37 cellular contexts compared by ENCODE assay signal in genomic region chr16:57699899-57700298, GRCh38. TPM values are rescaled to one million over a fixed set of nuclear protein-coding genes. Genes with fewer than 3 reads are reported as not detected.
"Had no signal": no experiment of that assay in that cellular context is flagged by ENCODE, and none has a peak within 500 bp of the region (broad histone marks: within the 10 kb centered on the region; RNA-seq: fewer than 3 reads in every experiment).

No MANE protein-coding gene starts in this region.

- DNase-seq: activated B cell treated with CpG ODN at 0.5 μM for 24 hours; activated CD4-positive, alpha-beta memory T cell treated with anti-CD3 and anti-CD28 coated beads for 36 hours; activated CD4-positive, alpha-beta T cell treated with anti-CD3 and anti-CD28 coated beads for 4 hours; activated CD4-positive, alpha-beta T cell treated with anti-CD3 and anti-CD28 coated beads, Interleukin-2, amount 50 U/mL, for 1 hour; activated CD4-positive, CD25-positive, alpha-beta regulatory T cell treated with anti-CD3 and anti-CD28 coated beads, Interleukin-2, amount 50 U/mL, for 72 hours; activated CD8-positive, alpha-beta memory T cell treated with anti-CD3 and anti-CD28 coated beads, Interleukin-2, amount 50 U/mL, for 4 hours; activated effector memory CD4-positive, alpha-beta T cell treated with anti-CD3 and anti-CD28 coated beads, Interleukin-2, amount 50 U/mL, for 16 hours; activated naive CD4-positive, alpha-beta T cell; activated naive CD4-positive, alpha-beta T cell treated with anti-CD3 and anti-CD28 coated beads, Interleukin-2, amount 50 U/mL, for 16 hours; activated naive CD8-positive, alpha-beta T cell treated with anti-CD3 and anti-CD28 coated beads for 36 hours; activated T-cell treated with anti-CD3 and anti-CD28 coated beads, Interleukin-2, amount 50 U/mL, for 72 hours; amniotic stem cell; brain microvascular endothelial cell; NCI-H1092 treated with DMSO at 0.1 percent for 48 hours; NCI-H1417; NCI-H146; NCI-H187; NCI-H2029 treated with DMSO at 0.1 percent for 48 hours; NCI-H2107; NCI-H2171; NCI-H510A; NCI-H526; NCI-H748 treated with DMSO at 0.1 percent for 48 hours; NK-92 treated with Interleukin-12 subunit alpha and Interleukin-12 subunit beta, amount 100 ng/mL, for 24 hours; PC-3; RPMI8226; SHP77 treated with DMSO at 0.1 percent for 48 hours; SW 1271; T-helper 1 cell; T-helper 2 cell; T-helper 9 cell had no signal

- H3K9ac ChIP-seq: KMS-11 had no signal

- ATAC-seq: activated T-cell treated with anti-CD3 and anti-CD28 coated beads, Interleukin-2, amount 50 U/mL, for 72 hours; activated T-helper 17 cell treated with anti-CD3 and anti-CD28 coated beads, Interleukin-2, amount 50 U/mL, for 72 hours; PC-3 had no signal

- H3K4me3 Mint-ChIP-seq: activated B cell treated with CpG ODN at 0.5 μM for 24 hours; activated CD4-positive, alpha-beta memory T cell treated with anti-CD3 and anti-CD28 coated beads for 36 hours; activated naive CD8-positive, alpha-beta T cell treated with anti-CD3 and anti-CD28 coated beads for 36 hours; activated T-cell treated with anti-CD3 and anti-CD28 coated beads, Interleukin-2, amount 50 U/mL, for 72 hours; activated T-helper 17 cell treated with anti-CD3 and anti-CD28 coated beads, Interleukin-2, amount 50 U/mL, for 72 hours had no signal

- H3K4me2 ChIP-seq: KMS-11 had no signal

- H3K27ac ChIP-seq: brain microvascular endothelial cell, KMS-11, Peyer's patch, VCaP had no signal

- H3K27ac Mint-ChIP-seq: activated B cell treated with CpG ODN at 0.5 μM for 24 hours; activated CD4-positive, alpha-beta memory T cell treated with anti-CD3 and anti-CD28 coated beads for 36 hours; activated naive CD8-positive, alpha-beta T cell treated with anti-CD3 and anti-CD28 coated beads for 36 hours; activated T-cell treated with anti-CD3 and anti-CD28 coated beads, Interleukin-2, amount 50 U/mL, for 72 hours; activated T-helper 17 cell treated with anti-CD3 and anti-CD28 coated beads, Interleukin-2, amount 50 U/mL, for 72 hours had no signal

- H3K27me3 Mint-ChIP-seq: activated B cell treated with CpG ODN at 0.5 μM for 24 hours; activated CD4-positive, alpha-beta memory T cell treated with anti-CD3 and anti-CD28 coated beads for 36 hours; activated naive CD8-positive, alpha-beta T cell treated with anti-CD3 and anti-CD28 coated beads for 36 hours had no signal

- H3K36me3 Mint-ChIP-seq: activated CD4-positive, alpha-beta memory T cell treated with anti-CD3 and anti-CD28 coated beads for 36 hours; activated naive CD8-positive, alpha-beta T cell treated with anti-CD3 and anti-CD28 coated beads for 36 hours had no signal

- H3K9me3 ChIP-seq: Peyer's patch had no signal

- H3K36me3 ChIP-seq: brain microvascular endothelial cell, Peyer's patch had no signal

- H3K4me1 ChIP-seq: Peyer's patch had no signal

- H3K27me3 ChIP-seq: brain microvascular endothelial cell, Peyer's patch had no signal

- H3K9me3 Mint-ChIP-seq: activated B cell treated with CpG ODN at 0.5 μM for 24 hours; activated CD4-positive, alpha-beta memory T cell treated with anti-CD3 and anti-CD28 coated beads for 36 hours; activated naive CD8-positive, alpha-beta T cell treated with anti-CD3 and anti-CD28 coated beads for 36 hours; activated T-cell treated with anti-CD3 and anti-CD28 coated beads, Interleukin-2, amount 50 U/mL, for 72 hours; activated T-helper 17 cell treated with anti-CD3 and anti-CD28 coated beads, Interleukin-2, amount 50 U/mL, for 72 hours had no signal

- H3K4me3 ChIP-seq: Peyer's patch had no signal

RNA-seq across cellular contexts. Expression of gene DRC7, which starts 5.3 kb away (rescaled TPM):
- total RNA-seq: activated B cell treated with CpG ODN at 0.5 μM for 24 hours; activated CD4-positive, alpha-beta memory T cell treated with anti-CD3 and anti-CD28 coated beads for 36 hours; activated naive CD8-positive, alpha-beta T cell treated with anti-CD3 and anti-CD28 coated beads for 36 hours; activated T-helper 17 cell treated with anti-CD3 and anti-CD28 coated beads, Interleukin-2, amount 50 U/mL, for 72 hours; aorta; M059J; PC-3; Peyer's patch had no signal

RNA-seq across cellular contexts. Expression of gene ADGRG3, which starts 31.8 kb away (rescaled TPM):
- total RNA-seq: activated B cell treated with CpG ODN at 0.5 μM for 24 hours; activated CD4-positive, alpha-beta memory T cell treated with anti-CD3 and anti-CD28 coated beads for 36 hours; activated naive CD8-positive, alpha-beta T cell treated with anti-CD3 and anti-CD28 coated beads for 36 hours; activated T-helper 17 cell treated with anti-CD3 and anti-CD28 coated beads, Interleukin-2, amount 50 U/mL, for 72 hours; M059J; PC-3 had no signal
